ENCODE assay signal across 15 cellular contexts in genomic region chr4:83232087-83232486, GRCh38. TPM values are rescaled to one million over a fixed set of nuclear protein-coding genes. Genes with fewer than 3 reads are reported as not detected.
A peak's percentile ranks its signal among the peaks of the same experiment; 100 is the strongest.
DNase-seq lines count a peak whose midpoint lies in the region; ATAC-seq and TF ChIP-seq lines count a peak whose summit lies in the region.
"Had no signal": no experiment of that assay in that cellular context is flagged by ENCODE, and none has a peak within 500 bp of the region (broad histone marks: within the 10 kb centered on the region; RNA-seq: fewer than 3 reads in every experiment).

No MANE protein-coding gene starts in this region.

- H3K79me2 ChIP-seq in GM23248 (ENCODE audit: insufficient read depth), result no peaks in the 10 kb centered on the region

- H3K36me3 ChIP-seq in GM23248 (ENCODE audit: low read depth), result no peaks in the 10 kb centered on the region

- H3K4me1 Mint-ChIP-seq in activated CD4-positive, alpha-beta T cell treated with anti-CD3 and anti-CD28 coated beads for 36 hours, result peaks cover 47% of the 10 kb centered on the region
- peaks cover 59% of the 10 kb centered on the region for H3K4me1 Mint-ChIP-seq in activated T-helper 1 cell treated with anti-CD3 and anti-CD28 coated beads, Interleukin-12 subunit alpha, Interleukin-12 subunit beta, Interleukin-2, Interleukin-4 antibody, amounts not matched to agents 30 ng/mL and 10 ng/mL and 1 ng/mL, durations not matched to agents 14 hours and 24 hours and 36 hours (ENCODE audit: low read depth)
- H3K4me1 Mint-ChIP-seq in natural killer cell, result peaks cover 54 to 56% of the 10 kb centered on the region in 2 donors

- 92 to 95% methylated on average over 1 of the region's 1 CpG for WGBS in GM23248 (ENCODE audit: low coverage in 1 of 2, low lambda C conversion rate in 2 of 2, missing lambda C conversion rate in 2 of 2), 2 experiments

- H3K9me2 ChIP-seq in GM23248 (ENCODE audit: insufficient read depth), result no peaks in the 10 kb centered on the region

- no peak overlapping the region for H2AFZ ChIP-seq in GM23248

- H3K27me3 Mint-ChIP-seq in activated CD4-positive, alpha-beta T cell treated with anti-CD3 and anti-CD28 coated beads for 36 hours, result peaks cover 23% of the 10 kb centered on the region
- peaks cover 14% of the 10 kb centered on the region for H3K27me3 Mint-ChIP-seq in activated T-helper 1 cell treated with anti-CD3 and anti-CD28 coated beads, Interleukin-12 subunit alpha, Interleukin-12 subunit beta, Interleukin-2, Interleukin-4 antibody, amounts not matched to agents 30 ng/mL and 10 ng/mL and 1 ng/mL, durations not matched to agents 14 hours and 24 hours and 36 hours (ENCODE audit: insufficient read depth)
- no peaks in the 10 kb centered on the region for H3K27me3 Mint-ChIP-seq in natural killer cell (ENCODE audit: low read depth in 2 of 2)

- POLR2A ChIA-PET in activated CD4-positive, alpha-beta T cell treated with anti-CD3 and anti-CD28 coated beads for 36 hours (lab: Charles Lee), result no interaction called here

- peaks cover 5% of the 10 kb centered on the region for H3K36me3 Mint-ChIP-seq in activated CD4-positive, alpha-beta T cell treated with anti-CD3 and anti-CD28 coated beads for 36 hours (ENCODE audit: low read depth)
- H3K36me3 Mint-ChIP-seq in activated T-helper 1 cell treated with anti-CD3 and anti-CD28 coated beads, Interleukin-12 subunit alpha, Interleukin-12 subunit beta, Interleukin-2, Interleukin-4 antibody, amounts not matched to agents 30 ng/mL and 10 ng/mL and 1 ng/mL, durations not matched to agents 14 hours and 24 hours and 36 hours (ENCODE audit: low read depth), result peaks cover 18% of the 10 kb centered on the region
- no peaks in the 10 kb centered on the region for H3K36me3 Mint-ChIP-seq in natural killer cell

- H3K4me3 ChIP-seq in GM23248, result no peak overlapping the region
- H3K4me3 ChIP-seq: K562 had no signal

- no peaks in the 10 kb centered on the region for H3K27me3 ChIP-seq in GM23248 (replicated peaks; ENCODE audit: insufficient read depth)
- H3K27me3 ChIP-seq: foreskin keratinocyte had no signal

- no peaks in the 10 kb centered on the region for H3K9me3 ChIP-seq in GM23248 (ENCODE audit: low read depth)

- in situ Hi-C loops in GM23248 (cut with MboI), result no loop called here

- DNase-seq in activated CD4-positive, alpha-beta T cell treated with anti-CD3 and anti-CD28 coated beads for 36 hours, result no peak
- DNase-seq in activated CD4-positive, alpha-beta T cell treated with anti-CD3 and anti-CD28 coated beads, Interleukin-2, amount 50 U/mL, for 1 hour, result no peak
- DNase-seq in GM23248 (peak; percentile 6), natural killer cell (no peak), GDM1 (lab: John Stamatoyannopoulos, UW) (no peak), medulla oblongata (ENCODE audit: extremely low spot score) (no peak)
- DNase-seq in activated T-helper 1 cell treated with anti-CD3 and anti-CD28 coated beads, Interleukin-12 subunit alpha, Interleukin-12 subunit beta, Interleukin-2, Interleukin-4 antibody, amounts not matched to agents 30 ng/mL and 10 ng/mL and 1 ng/mL, durations not matched to agents 14 hours and 24 hours and 36 hours (ENCODE audit: low spot score), result no peak
- DNase-seq: ACHN; activated CD4-positive, alpha-beta T cell treated with anti-CD3 and anti-CD28 coated beads, Interleukin-2, amount 50 U/mL, for 4 hours; activated naive CD4-positive, alpha-beta T cell; NCI-H446 treated with DMSO at 0.1 percent for 48 hours; nucleus accumbens had no signal

- peak overlapping the region; percentile 51 for H3K27ac Mint-ChIP-seq in activated CD4-positive, alpha-beta T cell treated with anti-CD3 and anti-CD28 coated beads for 36 hours
- H3K27ac Mint-ChIP-seq in activated T-helper 1 cell treated with anti-CD3 and anti-CD28 coated beads, Interleukin-12 subunit alpha, Interleukin-12 subunit beta, Interleukin-2, Interleukin-4 antibody, amounts not matched to agents 30 ng/mL and 10 ng/mL and 1 ng/mL, durations not matched to agents 14 hours and 24 hours and 36 hours, result peak overlapping the region; percentile 69
- peak overlapping the region; percentile 75 to 82 for H3K27ac Mint-ChIP-seq in natural killer cell

- H3K4me1 ChIP-seq in GM23248 (ENCODE audit: insufficient read depth), result peaks cover 6% of the 10 kb centered on the region; the same call in 1 of the 2 replicates

- no peaks in the 10 kb centered on the region for H3F3A ChIP-seq in GM23248 (ENCODE audit: insufficient read depth)

- intact Hi-C loops in activated CD4-positive, alpha-beta T cell treated with anti-CD3 and anti-CD28 coated beads for 36 hours (cut with DNase I, micrococcal nuclease), result loop anchor here in 1 of 2 experiments (5.0 to 10.0 kb wide), 2 partner anchors 797 to 1740 kb away; partner anchors contain the start of genes ENOPH1 and HNRNPDL
- intact Hi-C loops in activated T-helper 1 cell treated with anti-CD3 and anti-CD28 coated beads, Interleukin-12 subunit alpha, Interleukin-12 subunit beta, Interleukin-2, Interleukin-4 antibody, amounts not matched to agents 30 ng/mL and 10 ng/mL and 1 ng/mL, durations not matched to agents 14 hours and 24 hours and 36 hours (cut with micrococcal nuclease), result no loop called here
- intact Hi-C loops in natural killer cell (cut with micrococcal nuclease), result no loop called here

- H3K4me2 ChIP-seq in GM23248 (ENCODE audit: unreplicated experiment), result no peak overlapping the region

- no peak overlapping the region for H3K9ac ChIP-seq in GM23248

- CTCF ChIA-PET in activated CD4-positive, alpha-beta T cell treated with anti-CD3 and anti-CD28 coated beads for 36 hours (lab: Charles Lee), result no interaction called here

- H3K27ac ChIP-seq in GM23248, result no peak overlapping the region
- H3K27ac ChIP-seq: foreskin keratinocyte had no signal

- H3K4me3 Mint-ChIP-seq in activated CD4-positive, alpha-beta T cell treated with anti-CD3 and anti-CD28 coated beads for 36 hours, result no peak overlapping the region
- H3K4me3 Mint-ChIP-seq in activated T-helper 1 cell treated with anti-CD3 and anti-CD28 coated beads, Interleukin-12 subunit alpha, Interleukin-12 subunit beta, Interleukin-2, Interleukin-4 antibody, amounts not matched to agents 30 ng/mL and 10 ng/mL and 1 ng/mL, durations not matched to agents 14 hours and 24 hours and 36 hours, result peak overlapping the region; percentile 52
- H3K4me3 Mint-ChIP-seq in natural killer cell, result peak overlapping the region; percentile 77

- no peak for TF ChIP-seq CTCF in natural killer cell (IDR thresholded peaks at IDR 0.05)

- no peaks in the 10 kb centered on the region for H4K20me1 ChIP-seq in GM23248 (ENCODE audit: insufficient read depth)

- no peak for ATAC-seq in activated CD4-positive, alpha-beta T cell treated with anti-CD3 and anti-CD28 coated beads for 36 hours
- no peak for ATAC-seq in natural killer cell
- no peak for ATAC-seq in HG03571 (IDR thresholded peaks at IDR 0.05; ENCODE audit: unreplicated experiment)
- ATAC-seq: K562 had no signal

- H3K9me3 Mint-ChIP-seq in activated CD4-positive, alpha-beta T cell treated with anti-CD3 and anti-CD28 coated beads for 36 hours (ENCODE audit: low read depth), result no peaks in the 10 kb centered on the region
- no peaks in the 10 kb centered on the region for H3K9me3 Mint-ChIP-seq in activated T-helper 1 cell treated with anti-CD3 and anti-CD28 coated beads, Interleukin-12 subunit alpha, Interleukin-12 subunit beta, Interleukin-2, Interleukin-4 antibody, amounts not matched to agents 30 ng/mL and 10 ng/mL and 1 ng/mL, durations not matched to agents 14 hours and 24 hours and 36 hours
- H3K9me3 Mint-ChIP-seq in natural killer cell, result no peaks in the 10 kb centered on the region

RNA-seq across cellular contexts. Expression of gene COQ2, which starts 52.5 kb away (rescaled TPM):
- 10 to 100 TPM; 18.2 to 20.1 TPM for total RNA-seq in activated CD4-positive, alpha-beta T cell treated with anti-CD3 and anti-CD28 coated beads for 36 hours
- total RNA-seq in GM23248 (2014; rRNA removed; shearing (Covaris generic)), result 8.0 and 9.5 TPM in 2 replicates
- 19.1 and 20.1 TPM in 2 replicates for polyA plus RNA-seq in GM23248 (2016; fragmentation: Nextera tagmentation; extraction: Ambion mirVana)
- 22.5 and 22.6 TPM in 2 replicates for total RNA-seq in activated T-helper 1 cell treated with anti-CD3 and anti-CD28 coated beads, Interleukin-12 subunit alpha, Interleukin-12 subunit beta, Interleukin-2, Interleukin-4 antibody, amounts not matched to agents 30 ng/mL and 10 ng/mL and 1 ng/mL, durations not matched to agents 14 hours and 24 hours and 36 hours
- 1 to 10 TPM; 4.7 to 9.7 (median 7.0) TPM for total RNA-seq in natural killer cell
